25 cellular contexts compared by ENCODE assay signal in the genomic region with DNA sequence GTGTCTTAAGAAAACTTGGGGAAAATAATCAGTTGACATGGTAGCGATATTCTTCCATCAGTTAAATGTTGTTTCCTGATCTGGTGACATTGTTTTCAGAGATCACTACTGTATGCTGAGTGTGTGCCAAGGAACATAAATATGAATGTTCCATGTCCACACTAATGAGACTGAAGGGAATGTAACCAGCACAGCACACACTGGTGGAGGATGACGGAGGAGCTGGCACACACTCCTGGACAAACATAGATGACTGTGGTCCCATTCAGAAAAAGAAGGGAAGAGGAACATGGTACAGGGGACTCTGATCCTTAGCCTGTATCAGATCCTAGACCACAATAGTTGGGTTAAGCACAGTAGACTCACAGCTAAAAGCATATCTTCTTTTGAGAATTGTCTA.
"Had no signal": no experiment of that assay in that cellular context is flagged by ENCODE, and none has a peak within 500 bp of the region (broad histone marks: within the 10 kb centered on the region; RNA-seq: fewer than 3 reads in every experiment).

No MANE protein-coding gene starts in this region.

- H3K4me1 Mint-ChIP-seq: activated CD4-positive, alpha-beta T cell treated with anti-CD3 and anti-CD28 coated beads, Interleukin-2, amount 10 ng/mL, durations not matched to agents 24 days and 14 days; activated CD8-positive, alpha-beta memory T cell treated with anti-CD3 and anti-CD28 coated beads, Interleukin-2, amount 10 ng/mL, durations not matched to agents 7 days and 5 days; nephron progenitor cell; stimulated activated effector memory CD8-positive, alpha-beta T cell treated with anti-CD3 and anti-CD28 coated beads, Interleukin-12 subunit alpha, Interleukin-12 subunit beta, amount 100 ng/mL, for 72 hours had no signal

- H3K27ac Mint-ChIP-seq: activated CD4-positive, alpha-beta T cell treated with anti-CD3 and anti-CD28 coated beads, Interleukin-2, amount 10 ng/mL, durations not matched to agents 24 days and 14 days; activated CD8-positive, alpha-beta memory T cell treated with anti-CD3 and anti-CD28 coated beads, Interleukin-2, amount 10 ng/mL, durations not matched to agents 7 days and 5 days; activated CD8-positive, alpha-beta T cell treated with anti-CD3 and anti-CD28 coated beads for 36 hours; activated naive CD4-positive, alpha-beta T cell treated with anti-CD3 and anti-CD28 coated beads, Interleukin-2, amount 50 U/mL, for 72 hours; activated T-helper 1 cell treated with anti-CD3 and anti-CD28 coated beads, Interleukin-12 subunit alpha, Interleukin-12 subunit beta, Interleukin-2, Interleukin-4 antibody, amounts not matched to agents 30 ng/mL and 10 ng/mL and 1 ng/mL, durations not matched to agents 14 hours and 24 hours and 36 hours; nephron progenitor cell; stimulated activated effector memory CD8-positive, alpha-beta T cell treated with anti-CD3 and anti-CD28 coated beads, Interleukin-12 subunit alpha, Interleukin-12 subunit beta, amount 100 ng/mL, for 72 hours had no signal

- H3K36me3 Mint-ChIP-seq: activated CD8-positive, alpha-beta memory T cell treated with anti-CD3 and anti-CD28 coated beads, Interleukin-2, amount 10 ng/mL, durations not matched to agents 7 days and 5 days; activated naive CD4-positive, alpha-beta T cell treated with anti-CD3 and anti-CD28 coated beads, Interleukin-2, amount 50 U/mL, for 72 hours; stimulated activated effector memory CD8-positive, alpha-beta T cell treated with anti-CD3 and anti-CD28 coated beads, Interleukin-12 subunit alpha, Interleukin-12 subunit beta, amount 100 ng/mL, for 72 hours had no signal

- H3K27me3 ChIP-seq: brain microvascular endothelial cell, gastroesophageal sphincter, stomach, transverse colon had no signal

- H3K4me1 ChIP-seq: gastroesophageal sphincter, parathyroid adenoma, stomach, transverse colon had no signal

- DNase-seq: activated CD4-positive, alpha-beta T cell treated with anti-CD3 and anti-CD28 coated beads, Interleukin-2, amount 10 ng/mL, durations not matched to agents 24 days and 14 days; activated CD8-positive, alpha-beta memory T cell treated with anti-CD3 and anti-CD28 coated beads, Interleukin-2, amount 10 ng/mL, durations not matched to agents 7 days and 5 days; activated CD8-positive, alpha-beta T cell treated with anti-CD3 and anti-CD28 coated beads for 36 hours; aorta; brain microvascular endothelial cell; caudate nucleus; dermis blood vessel endothelial cell; effector memory CD4-positive, alpha-beta T cell; head of caudate nucleus; hypothalamus; left ventricle myocardium superior; mesenchymal stem cell; nephron progenitor cell; small intestine; stimulated activated CD4-positive, alpha-beta T cell treated with anti-CD3 and anti-CD28 coated beads, Interleukin-2, amount 100 ng/mL, for 24 hours; stomach; transverse colon had no signal

- H3K4me3 Mint-ChIP-seq: activated CD4-positive, alpha-beta T cell treated with anti-CD3 and anti-CD28 coated beads, Interleukin-2, amount 10 ng/mL, durations not matched to agents 24 days and 14 days; activated CD8-positive, alpha-beta memory T cell treated with anti-CD3 and anti-CD28 coated beads, Interleukin-2, amount 10 ng/mL, durations not matched to agents 7 days and 5 days; activated CD8-positive, alpha-beta T cell treated with anti-CD3 and anti-CD28 coated beads for 36 hours; activated T-helper 1 cell treated with anti-CD3 and anti-CD28 coated beads, Interleukin-12 subunit alpha, Interleukin-12 subunit beta, Interleukin-2, Interleukin-4 antibody, amounts not matched to agents 30 ng/mL and 10 ng/mL and 1 ng/mL, durations not matched to agents 14 hours and 24 hours and 36 hours; nephron progenitor cell; stimulated activated effector memory CD8-positive, alpha-beta T cell treated with anti-CD3 and anti-CD28 coated beads, Interleukin-12 subunit alpha, Interleukin-12 subunit beta, amount 100 ng/mL, for 72 hours had no signal

- H3K36me3 ChIP-seq: brain microvascular endothelial cell, gastroesophageal sphincter, stomach, transverse colon had no signal

- H3K27me3 Mint-ChIP-seq: activated CD4-positive, alpha-beta T cell treated with anti-CD3 and anti-CD28 coated beads, Interleukin-2, amount 10 ng/mL, durations not matched to agents 24 days and 14 days; activated CD8-positive, alpha-beta memory T cell treated with anti-CD3 and anti-CD28 coated beads, Interleukin-2, amount 10 ng/mL, durations not matched to agents 7 days and 5 days had no signal

- H3K79me2 ChIP-seq: parathyroid adenoma had no signal

- H2AFZ ChIP-seq: parathyroid adenoma had no signal

- H3K4me3 ChIP-seq: gastroesophageal sphincter, stomach, transverse colon had no signal

- ATAC-seq: activated CD4-positive, CD25-positive, alpha-beta regulatory T cell treated with anti-CD3 and anti-CD28 coated beads, Interleukin-2, amount 50 U/mL, for 24 hours; activated CD8-positive, alpha-beta memory T cell treated with anti-CD3 and anti-CD28 coated beads, Interleukin-2, amount 10 ng/mL, durations not matched to agents 7 days and 5 days; activated CD8-positive, alpha-beta T cell treated with anti-CD3 and anti-CD28 coated beads for 36 hours; activated naive CD4-positive, alpha-beta T cell treated with anti-CD3 and anti-CD28 coated beads, Interleukin-2, amount 50 U/mL, for 72 hours; esophagus mucosa; gastroesophageal sphincter; left ventricle myocardium superior; sciatic nerve; stimulated activated effector memory CD8-positive, alpha-beta T cell treated with anti-CD3 and anti-CD28 coated beads, Interleukin-12 subunit alpha, Interleukin-12 subunit beta, amount 100 ng/mL, for 72 hours had no signal

- H3K9ac ChIP-seq: parathyroid adenoma had no signal

- H3K9me3 ChIP-seq: gastroesophageal sphincter, stomach, transverse colon had no signal

- H3K27ac ChIP-seq: brain microvascular endothelial cell, gastroesophageal sphincter, parathyroid adenoma, stomach, transverse colon had no signal

- H3K9me3 Mint-ChIP-seq: activated CD4-positive, alpha-beta T cell treated with anti-CD3 and anti-CD28 coated beads, Interleukin-2, amount 10 ng/mL, durations not matched to agents 24 days and 14 days; activated CD8-positive, alpha-beta T cell treated with anti-CD3 and anti-CD28 coated beads for 36 hours; activated naive CD4-positive, alpha-beta T cell treated with anti-CD3 and anti-CD28 coated beads, Interleukin-2, amount 50 U/mL, for 72 hours; activated T-helper 1 cell treated with anti-CD3 and anti-CD28 coated beads, Interleukin-12 subunit alpha, Interleukin-12 subunit beta, Interleukin-2, Interleukin-4 antibody, amounts not matched to agents 30 ng/mL and 10 ng/mL and 1 ng/mL, durations not matched to agents 14 hours and 24 hours and 36 hours; nephron progenitor cell; stimulated activated effector memory CD8-positive, alpha-beta T cell treated with anti-CD3 and anti-CD28 coated beads, Interleukin-12 subunit alpha, Interleukin-12 subunit beta, amount 100 ng/mL, for 72 hours had no signal
